Comparison of ENCODE assay signal across 16 cellular contexts in genomic region chr2:207256026-207256425, GRCh38.
DNase-seq lines count a peak whose midpoint lies in the region; ATAC-seq, FAIRE-seq and TF ChIP-seq lines count a peak whose summit lies in the region.
"Had no signal": no experiment of that assay in that cellular context is flagged by ENCODE, and none has a peak within 500 bp of the region (broad histone marks: within the 10 kb centered on the region; RNA-seq: fewer than 3 reads in every experiment).

No MANE protein-coding gene starts in this region.

- intact Hi-C loops in dendritic cell treated with granulocyte-macrophage colony-stimulating factor and Interleukin-4, amounts not matched to agents 40 ng/mL and 50 ng/mL, for 4 days (cut with micrococcal nuclease), result loop anchor here (5.0 kb wide), 1 partner anchor 114 kb away; no protein-coding TSS in a partner anchor
- intact Hi-C loops in ovary (cut with DNase I), result loop anchor here in 1 of 4 donors (5.0 kb wide), 1 partner anchor 89 kb away; the partner anchor contains the start of gene KLF7
- intact Hi-C loops in left lung (cut with DNase I), result no loop called here

- H3K27me3 ChIP-seq in neural cell (ENCODE audit: insufficient read depth, low read depth, low read length) (no peaks in the 10 kb centered on the region), right atrium auricular region (no peaks in the 10 kb centered on the region), ovary (no peaks in the 10 kb centered on the region), left lung (no peaks in the 10 kb centered on the region)

- H3K4me2 ChIP-seq in neural cell (ENCODE audit: low read length), result no peak overlapping the region

- no peaks in the 10 kb centered on the region for H4K20me1 ChIP-seq in neural cell (ENCODE audit: insufficient read depth)

- 80 to 85% (median 81%) methylated on average over 7 of the region's 7 CpGs for WGBS in ovary, 3 donors

- TF ChIP-seq EP300 in neural cell (conservative IDR thresholded peaks at IDR 0.05; ENCODE audit: poor library complexity, severe bottlenecking), result no peak
- no peak for TF ChIP-seq EP300 in ovary (IDR thresholded peaks at IDR 0.05)

- peak; percentile 30 for FAIRE-seq in urothelium cell line (lab: Jason Lieb, UNC)
- FAIRE-seq: kidney had no signal

- H3K27ac ChIP-seq in neural cell (ENCODE audit: low read length) (peak overlapping the region; percentile 44), right atrium auricular region (no peak overlapping the region), ovary (no peak overlapping the region), left lung (peak overlapping the region in 1 of 2 donors; percentile 80)

- H3K4me1 ChIP-seq in right atrium auricular region (peaks cover 0 to 52% of the 10 kb centered on the region in 2 donors), ovary (ENCODE audit: insufficient read depth) (peaks cover 9% of the 10 kb centered on the region), left lung (peaks cover 17 to 57% of the 10 kb centered on the region in 2 donors)

- H3K27ac Mint-ChIP-seq in activated naive CD8-positive, alpha-beta T cell treated with anti-CD3 and anti-CD28 coated beads, Interleukin-2, amount 10 ng/mL, durations not matched to agents 7 days and 5 days, result peak overlapping the region; percentile 30
- no peak overlapping the region for H3K27ac Mint-ChIP-seq in activated naive CD8-positive, alpha-beta T cell treated with anti-CD3 and anti-CD28 coated beads for 36 hours
- H3K27ac Mint-ChIP-seq in dendritic cell treated with granulocyte-macrophage colony-stimulating factor and Interleukin-4, amounts not matched to agents 40 ng/mL and 50 ng/mL, for 4 days, result peak overlapping the region; percentile 86
- H3K27ac Mint-ChIP-seq: activated naive CD4-positive, alpha-beta T cell treated with anti-CD3 and anti-CD28 coated beads for 36 hours had no signal

- H3K9me3 ChIP-seq in neural cell (ENCODE audit: low read length) (no peaks in the 10 kb centered on the region), right atrium auricular region (no peaks in the 10 kb centered on the region), ovary (no peaks in the 10 kb centered on the region), left lung (no peaks in the 10 kb centered on the region)
- H3K9me3 ChIP-seq: Caco-2 had no signal

- POLR2A ChIA-PET in activated naive CD8-positive, alpha-beta T cell treated with anti-CD3 and anti-CD28 coated beads, Interleukin-2, amount 10 ng/mL, durations not matched to agents 7 days and 5 days (lab: Charles Lee), result no interaction called here

- no peak for TF ChIP-seq RAD21 in neural cell (conservative IDR thresholded peaks at IDR 0.05)

- H3K79me2 ChIP-seq in neural cell (replicated peaks; ENCODE audit: insufficient read depth, low read length), result no peaks in the 10 kb centered on the region

- H3K36me3 Mint-ChIP-seq in activated naive CD8-positive, alpha-beta T cell treated with anti-CD3 and anti-CD28 coated beads, Interleukin-2, amount 10 ng/mL, durations not matched to agents 7 days and 5 days, result no peaks in the 10 kb centered on the region
- no peaks in the 10 kb centered on the region for H3K36me3 Mint-ChIP-seq in activated naive CD8-positive, alpha-beta T cell treated with anti-CD3 and anti-CD28 coated beads for 36 hours
- H3K36me3 Mint-ChIP-seq in dendritic cell treated with granulocyte-macrophage colony-stimulating factor and Interleukin-4, amounts not matched to agents 40 ng/mL and 50 ng/mL, for 4 days (ENCODE audit: low read depth), result no peaks in the 10 kb centered on the region

- TF ChIP-seq CTCF in neural cell (IDR thresholded peaks at IDR 0.05; ENCODE audit: poor library complexity, severe bottlenecking) (no peak), right atrium auricular region (IDR thresholded peaks at IDR 0.05) (no peak), ovary (IDR thresholded peaks at IDR 0.05) (no peak), left lung (IDR thresholded peaks at IDR 0.05) (no peak)

- no peak overlapping the region for H3K4me3 ChIP-seq in neural cell (ENCODE audit: low read length)
- no peak overlapping the region for H3K4me3 ChIP-seq in right atrium auricular region
- no peak overlapping the region for H3K4me3 ChIP-seq in ovary
- H3K4me3 ChIP-seq in left lung, result no peak overlapping the region

- no peaks in the 10 kb centered on the region for H3K9me2 ChIP-seq in neural cell (ENCODE audit: insufficient read depth, low read length)

- H3K4me1 Mint-ChIP-seq in activated naive CD8-positive, alpha-beta T cell treated with anti-CD3 and anti-CD28 coated beads, Interleukin-2, amount 10 ng/mL, durations not matched to agents 7 days and 5 days, result no peaks in the 10 kb centered on the region
- peaks cover 2% of the 10 kb centered on the region for H3K4me1 Mint-ChIP-seq in activated naive CD8-positive, alpha-beta T cell treated with anti-CD3 and anti-CD28 coated beads for 36 hours
- peaks cover 82% of the 10 kb centered on the region for H3K4me1 Mint-ChIP-seq in dendritic cell treated with granulocyte-macrophage colony-stimulating factor and Interleukin-4, amounts not matched to agents 40 ng/mL and 50 ng/mL, for 4 days (ENCODE audit: low read depth)

- peaks cover 9% of the 10 kb centered on the region for H3K27me3 Mint-ChIP-seq in activated naive CD8-positive, alpha-beta T cell treated with anti-CD3 and anti-CD28 coated beads, Interleukin-2, amount 10 ng/mL, durations not matched to agents 7 days and 5 days
- peaks cover 4% of the 10 kb centered on the region for H3K27me3 Mint-ChIP-seq in activated naive CD8-positive, alpha-beta T cell treated with anti-CD3 and anti-CD28 coated beads for 36 hours
- H3K27me3 Mint-ChIP-seq in dendritic cell treated with granulocyte-macrophage colony-stimulating factor and Interleukin-4, amounts not matched to agents 40 ng/mL and 50 ng/mL, for 4 days, result no peaks in the 10 kb centered on the region

- H3K9me3 Mint-ChIP-seq in activated naive CD8-positive, alpha-beta T cell treated with anti-CD3 and anti-CD28 coated beads, Interleukin-2, amount 10 ng/mL, durations not matched to agents 7 days and 5 days, result no peaks in the 10 kb centered on the region
- H3K9me3 Mint-ChIP-seq in activated naive CD8-positive, alpha-beta T cell treated with anti-CD3 and anti-CD28 coated beads for 36 hours, result no peaks in the 10 kb centered on the region
- no peaks in the 10 kb centered on the region for H3K9me3 Mint-ChIP-seq in dendritic cell treated with granulocyte-macrophage colony-stimulating factor and Interleukin-4, amounts not matched to agents 40 ng/mL and 50 ng/mL, for 4 days
- H3K9me3 Mint-ChIP-seq: activated naive CD4-positive, alpha-beta T cell treated with anti-CD3 and anti-CD28 coated beads for 36 hours had no signal

- H3K4me3 Mint-ChIP-seq in activated naive CD8-positive, alpha-beta T cell treated with anti-CD3 and anti-CD28 coated beads, Interleukin-2, amount 10 ng/mL, durations not matched to agents 7 days and 5 days, result no peak overlapping the region
- H3K4me3 Mint-ChIP-seq in activated naive CD8-positive, alpha-beta T cell treated with anti-CD3 and anti-CD28 coated beads for 36 hours, result no peak overlapping the region
- no peak overlapping the region for H3K4me3 Mint-ChIP-seq in dendritic cell treated with granulocyte-macrophage colony-stimulating factor and Interleukin-4, amounts not matched to agents 40 ng/mL and 50 ng/mL, for 4 days
- H3K4me3 Mint-ChIP-seq: activated naive CD4-positive, alpha-beta T cell treated with anti-CD3 and anti-CD28 coated beads for 36 hours had no signal

- ATAC-seq in activated naive CD8-positive, alpha-beta T cell treated with anti-CD3 and anti-CD28 coated beads, Interleukin-2, amount 10 ng/mL, durations not matched to agents 7 days and 5 days (ENCODE audit: low read depth), result no peak
- ATAC-seq in left lung, result no peak

- H2AFZ ChIP-seq in neural cell (ENCODE audit: low read depth, low read length), result no peak overlapping the region

- H3F3A ChIP-seq in neural cell (ENCODE audit: insufficient read depth, low read length, poor library complexity, severe bottlenecking), result no peaks in the 10 kb centered on the region

- H3K9ac ChIP-seq in neural cell (ENCODE audit: low read length), result peak overlapping the region; percentile 7

- DNase-seq in activated naive CD8-positive, alpha-beta T cell treated with anti-CD3 and anti-CD28 coated beads, Interleukin-2, amount 10 ng/mL, durations not matched to agents 7 days and 5 days, result no peak
- DNase-seq in activated naive CD8-positive, alpha-beta T cell treated with anti-CD3 and anti-CD28 coated beads for 36 hours, result no peak
- DNase-seq in urothelium cell line (ENCODE audit: low spot score), result no peak
- DNase-seq in right atrium auricular region (ENCODE audit: low spot score), result no peak
- no peak for DNase-seq in ovary
- no peak for DNase-seq in left lung
- DNase-seq: activated CD4-positive, alpha-beta T cell treated with anti-CD3 and anti-CD28 coated beads for 1 hour; activated CD8-positive, alpha-beta memory T cell treated with anti-CD3 and anti-CD28 coated beads, Interleukin-2, amount 50 U/mL, for 4 hours; activated naive CD4-positive, alpha-beta T cell treated with anti-CD3 and anti-CD28 coated beads for 36 hours; Caco-2; kidney; SHP77; stimulated activated CD4-positive, alpha-beta T cell treated with anti-CD3 and anti-CD28 coated beads, Interleukin-12 subunit alpha, Interleukin-12 subunit beta, amount 100 ng/mL, for 4 hours; stimulated activated naive CD4-positive, alpha-beta T cell had no signal

- TF ChIP-seq POLR2A in ovary (IDR thresholded peaks at IDR 0.05), result no peak

- H3K36me3 ChIP-seq in neural cell (ENCODE audit: insufficient read depth, low read length) (no peaks in the 10 kb centered on the region), right atrium auricular region (no peaks in the 10 kb centered on the region), ovary (no peaks in the 10 kb centered on the region), left lung (no peaks in the 10 kb centered on the region)

TF ChIP-seq in neural cell, 6 proteins besides CTCF, POLR2A, EP300 and RAD21:
- TF ChIP-seq SMC3 (conservative IDR thresholded peaks at IDR 0.05; ENCODE audit: poor library complexity) (no peak), MXI1 (conservative IDR thresholded peaks at IDR 0.05; ENCODE audit: poor library complexity, severe bottlenecking) (no peak), EZH2 (IDR thresholded peaks at IDR 0.05; ENCODE audit: borderline replicate concordance, insufficient read depth, low read length, poor library complexity, severe bottlenecking) (no peak), POLR2AphosphoS5 (IDR thresholded peaks at IDR 0.05) (no peak)
TF ChIP-seq in neural cell: peak in this region for 0.
